Comparison of ENCODE assay signal across 21 cellular contexts in the genomic region with DNA sequence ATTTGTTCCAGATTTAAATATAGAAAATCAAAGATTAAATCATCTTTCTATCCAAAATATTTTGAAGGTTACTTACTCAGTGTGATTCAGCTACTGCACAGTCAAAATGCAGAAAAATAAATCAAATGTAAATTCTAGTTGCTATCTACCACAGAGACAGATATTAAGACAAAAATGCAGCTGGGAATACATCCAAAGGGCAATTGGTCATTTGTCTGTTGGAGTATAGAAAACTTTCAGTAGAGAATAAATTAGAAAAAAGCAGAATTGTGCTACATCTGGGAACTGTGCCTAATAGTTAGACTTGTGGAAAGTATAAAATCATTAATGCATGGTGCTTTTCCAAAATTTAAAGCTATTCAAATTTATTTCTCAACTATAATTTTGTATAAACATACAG.
DNase-seq lines count a peak whose midpoint lies in the region; TF ChIP-seq lines count a peak whose summit lies in the region.
"Had no signal": no experiment of that assay in that cellular context is flagged by ENCODE, and none has a peak within 500 bp of the region (broad histone marks: within the 10 kb centered on the region; RNA-seq: fewer than 3 reads in every experiment).

No MANE protein-coding gene starts in this region.

- H3F3A ChIP-seq in SK-N-SH (replicated peaks; ENCODE audit: insufficient read depth), result peaks cover 16% of the 10 kb centered on the region

- H3K27ac Mint-ChIP-seq in T-helper 2 cell treated with Interferon-gamma antibody and Interleukin-4, amounts not matched to agents 5 μg/mL and 100 μg/mL, for 36 hours, result no peak overlapping the region
- H3K27ac Mint-ChIP-seq: T-helper 17 cell had no signal

- H3K4me1 Mint-ChIP-seq in T-helper 2 cell treated with Interferon-gamma antibody and Interleukin-4, amounts not matched to agents 5 μg/mL and 100 μg/mL, for 36 hours (ENCODE audit: low read depth), result no peaks in the 10 kb centered on the region
- H3K4me1 Mint-ChIP-seq: T-helper 17 cell had no signal

- H3K9me3 Mint-ChIP-seq in T-helper 2 cell treated with Interferon-gamma antibody and Interleukin-4, amounts not matched to agents 5 μg/mL and 100 μg/mL, for 36 hours, result peaks cover 4% of the 10 kb centered on the region

- no peak; the same call in 1 of the 2 replicates for TF ChIP-seq RAD21 in SK-N-SH (IDR thresholded peaks at IDR 0.05; ENCODE audit: low read length)

- peak overlapping the region; percentile 48; the same call in 1 of the 2 replicates for H3K4me2 ChIP-seq in SK-N-SH

- TF ChIP-seq CTCF in SK-N-SH (IDR thresholded peaks at IDR 0.05), result no peak
- no peak for TF ChIP-seq CTCF in fibroblast of mammary gland (conservative IDR thresholded peaks at IDR 0.05; ENCODE audit: control insufficient read depth, insufficient read depth, low read depth, low read length)

- peak overlapping the region; percentile 78 to 90 for H3K27ac ChIP-seq in SK-N-SH (ENCODE audit: low read depth in 2 of 2, low read length in 1 of 2)
- H3K27ac ChIP-seq: gastrocnemius medialis, vagina had no signal

- no peaks in the 10 kb centered on the region for H3K27me3 Mint-ChIP-seq in T-helper 2 cell treated with Interferon-gamma antibody and Interleukin-4, amounts not matched to agents 5 μg/mL and 100 μg/mL, for 36 hours (ENCODE audit: low read depth)
- H3K27me3 Mint-ChIP-seq: T-helper 17 cell had no signal

- peak overlapping the region; percentile 15; the same call in 1 of the 2 replicates for H3K9ac ChIP-seq in SK-N-SH

- CTCF ChIA-PET in SK-N-SH (lab: Yijun Ruan, JAX), result interaction anchor here (1.9 kb wide), 1 partner anchor 1122 kb away, joined by 4 read pairs; no protein-coding TSS in a partner anchor

- H3K27me3 ChIP-seq in SK-N-SH (ENCODE audit: insufficient read depth), result no peaks in the 10 kb centered on the region
- H3K27me3 ChIP-seq: gastrocnemius medialis, vagina had no signal

- H3K36me3 Mint-ChIP-seq in T-helper 2 cell treated with Interferon-gamma antibody and Interleukin-4, amounts not matched to agents 5 μg/mL and 100 μg/mL, for 36 hours (ENCODE audit: low read depth), result no peaks in the 10 kb centered on the region

- TF ChIP-seq EP300 in SK-N-SH (IDR thresholded peaks at IDR 0.05; ENCODE audit: borderline replicate concordance in 1 of 2, low read depth in 1 of 2, low read length in 1 of 2), result peak; percentile 92 to 98

- no peaks in the 10 kb centered on the region for H3K36me3 ChIP-seq in SK-N-SH (replicated peaks in 1 of 2; ENCODE audit: control insufficient read depth in 1 of 2, insufficient read depth in 2 of 2, low read length in 1 of 2)
- H3K36me3 ChIP-seq: gastrocnemius medialis, vagina had no signal

- no peaks in the 10 kb centered on the region for H3K9me2 ChIP-seq in SK-N-SH

- peaks cover 10 to 17% of the 10 kb centered on the region in 2 experiments; a peak in 2 of 4 replicates for H3K4me1 ChIP-seq in SK-N-SH (ENCODE audit: control insufficient read depth in 1 of 2, insufficient read depth in 2 of 2, low read depth in 1 of 2, low read length in 1 of 2)
- H3K4me1 ChIP-seq: gastrocnemius medialis, vagina had no signal

- H3K9me3 ChIP-seq in SK-N-SH, result no peaks in the 10 kb centered on the region
- H3K9me3 ChIP-seq: gastrocnemius medialis, vagina had no signal

- H4K20me1 ChIP-seq in SK-N-SH (ENCODE audit: insufficient read depth), result no peaks in the 10 kb centered on the region

- no peak overlapping the region for H2AFZ ChIP-seq in SK-N-SH (ENCODE audit: low read depth)

- POLR2A ChIA-PET in SK-N-SH (lab: Yijun Ruan, JAX), result no interaction called here

- no peaks in the 10 kb centered on the region for H3K79me2 ChIP-seq in SK-N-SH (ENCODE audit: insufficient read depth)

- H3K4me3 Mint-ChIP-seq in T-helper 2 cell treated with Interferon-gamma antibody and Interleukin-4, amounts not matched to agents 5 μg/mL and 100 μg/mL, for 36 hours, result no peak overlapping the region
- H3K4me3 Mint-ChIP-seq: T-helper 17 cell had no signal

- no peak overlapping the region for H3K4me3 ChIP-seq in SK-N-SH (ENCODE audit: low read depth in 2 of 2, low read length in 1 of 2)
- no peak overlapping the region for H3K4me3 ChIP-seq in fibroblast of mammary gland (ENCODE audit: control insufficient read depth, low read depth, low read length)
- H3K4me3 ChIP-seq: gastrocnemius medialis, vagina had no signal

- DNase-seq in ELR (ENCODE audit: low read depth) (peak; percentile 27), SK-N-SH (peak; percentile 10), fibroblast of mammary gland (ENCODE audit: low read depth) (peak; percentile 73), pons (ENCODE audit: low spot score) (peak; percentile 8), NCI-H510A (lab: John Stamatoyannopoulos, UW) (no peak), NCI-H2081 (lab: John Stamatoyannopoulos, UW) (no peak), NCI-H2171 treated with DMSO at 0.1 percent for 48 hours (lab: John Stamatoyannopoulos, UW) (no peak)
- DNase-seq in T-helper 2 cell treated with Interferon-gamma antibody and Interleukin-4, amounts not matched to agents 5 μg/mL and 100 μg/mL, for 36 hours (ENCODE audit: low spot score), result no peak
- DNase-seq: activated CD4-positive, alpha-beta T cell treated with anti-CD3 and anti-CD28 coated beads, Interleukin-2, amount 50 U/mL, for 4 hours; anterior cingulate cortex; DMS79 treated with DMSO at 0.1 percent for 48 hours; gastrocnemius medialis; KBM-7; midbrain; NCI-H1092; NCI-H526 treated with DMSO at 0.1 percent for 48 hours; OCI-M1; SIG-M5; stimulated activated CD4-positive, alpha-beta T cell treated with anti-CD3 and anti-CD28 coated beads, Interleukin-12 subunit alpha, Interleukin-12 subunit beta, amount 100 ng/mL, for 4 hours; T-helper 17 cell had no signal

TF ChIP-seq in SK-N-SH, 30 proteins besides CTCF, POLR2A, EP300 and RAD21 (continues in another document):
- peak; percentile 99 for TF ChIP-seq NFIC (IDR thresholded peaks at IDR 0.05; ENCODE audit: borderline replicate concordance)
- TF ChIP-seq TEAD4 (IDR thresholded peaks at IDR 0.05; ENCODE audit: borderline replicate concordance, insufficient read depth), result peak; percentile 98
- TF ChIP-seq SMC3 (IDR thresholded peaks at IDR 0.05; ENCODE audit: low read depth, low read length), result no peak
- TF ChIP-seq FOXM1 (IDR thresholded peaks at IDR 0.05; ENCODE audit: low read depth), result peak; percentile 94
- TF ChIP-seq MXI1 (IDR thresholded peaks at IDR 0.05; ENCODE audit: low read depth, low read length), result no peak
- TF ChIP-seq MEF2A (IDR thresholded peaks at IDR 0.05; ENCODE audit: borderline replicate concordance, low read depth), result peak; percentile 89
- TF ChIP-seq, protein P1, sequence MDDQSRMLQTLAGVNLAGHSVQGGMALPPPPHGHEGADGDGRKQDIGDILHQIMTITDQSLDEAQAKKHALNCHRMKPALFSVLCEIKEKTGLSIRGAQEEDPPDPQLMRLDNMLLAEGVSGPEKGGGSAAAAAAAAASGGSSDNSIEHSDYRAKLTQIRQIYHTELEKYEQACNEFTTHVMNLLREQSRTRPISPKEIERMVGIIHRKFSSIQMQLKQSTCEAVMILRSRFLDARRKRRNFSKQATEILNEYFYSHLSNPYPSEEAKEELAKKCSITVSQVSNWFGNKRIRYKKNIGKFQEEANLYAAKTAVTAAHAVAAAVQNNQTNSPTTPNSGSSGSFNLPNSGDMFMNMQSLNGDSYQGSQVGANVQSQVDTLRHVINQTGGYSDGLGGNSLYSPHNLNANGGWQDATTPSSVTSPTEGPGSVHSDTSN (IDR thresholded peaks at IDR 0.05), result peak; percentile 97
- TF ChIP-seq NRF1 (IDR thresholded peaks at IDR 0.05; ENCODE audit: low read depth, low read length), result no peak
- no peak for TF ChIP-seq RFX5 (IDR thresholded peaks at IDR 0.05; ENCODE audit: low read length)
- TF ChIP-seq, protein P2, sequence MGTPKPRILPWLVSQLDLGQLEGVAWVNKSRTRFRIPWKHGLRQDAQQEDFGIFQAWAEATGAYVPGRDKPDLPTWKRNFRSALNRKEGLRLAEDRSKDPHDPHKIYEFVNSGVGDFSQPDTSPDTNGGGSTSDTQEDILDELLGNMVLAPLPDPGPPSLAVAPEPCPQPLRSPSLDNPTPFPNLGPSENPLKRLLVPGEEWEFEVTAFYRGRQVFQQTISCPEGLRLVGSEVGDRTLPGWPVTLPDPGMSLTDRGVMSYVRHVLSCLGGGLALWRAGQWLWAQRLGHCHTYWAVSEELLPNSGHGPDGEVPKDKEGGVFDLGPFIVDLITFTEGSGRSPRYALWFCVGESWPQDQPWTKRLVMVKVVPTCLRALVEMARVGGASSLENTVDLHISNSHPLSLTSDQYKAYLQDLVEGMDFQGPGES (IDR thresholded peaks at IDR 0.05; ENCODE audit: low read depth, low read length), result no peak
- no peak for TF ChIP-seq EZH2phosphoT487 (IDR thresholded peaks at IDR 0.05; ENCODE audit: borderline replicate concordance, low read depth)
- TF ChIP-seq JUND (IDR thresholded peaks at IDR 0.05), result peak; percentile 98
- TF ChIP-seq TAF1 (IDR thresholded peaks at IDR 0.05; ENCODE audit: borderline replicate concordance, low read depth, low read length), result peak; percentile 39; the same call in 1 of the 2 replicates
- peak; percentile 37 for TF ChIP-seq CHD2 (IDR thresholded peaks at IDR 0.05; ENCODE audit: low read length, partially characterized antibody)
- TF ChIP-seq GATA2 (CRISPR knock-in tag; IDR thresholded peaks at IDR 0.05), result peak; percentile 47; the same call in 1 of the 2 replicates
- peak; percentile 98 for TF ChIP-seq TCF12 (IDR thresholded peaks at IDR 0.05)
- peak; percentile 64; the same call in 1 of the 2 replicates for TF ChIP-seq RCOR1 (IDR thresholded peaks at IDR 0.05; ENCODE audit: low read length)
- TF ChIP-seq POLR2AphosphoS5 (IDR thresholded peaks at IDR 0.05; ENCODE audit: low read depth, low read length), result peak; percentile 81; the same call in 1 of the 2 replicates
- no peak for TF ChIP-seq YY1 (IDR thresholded peaks at IDR 0.05; ENCODE audit: low read depth)
- TF ChIP-seq, protein P3, sequence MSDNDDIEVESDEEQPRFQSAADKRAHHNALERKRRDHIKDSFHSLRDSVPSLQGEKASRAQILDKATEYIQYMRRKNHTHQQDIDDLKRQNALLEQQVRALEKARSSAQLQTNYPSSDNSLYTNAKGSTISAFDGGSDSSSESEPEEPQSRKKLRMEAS (IDR thresholded peaks at IDR 0.05; ENCODE audit: low read depth), result peak; percentile 63
- TF ChIP-seq, protein P4, sequence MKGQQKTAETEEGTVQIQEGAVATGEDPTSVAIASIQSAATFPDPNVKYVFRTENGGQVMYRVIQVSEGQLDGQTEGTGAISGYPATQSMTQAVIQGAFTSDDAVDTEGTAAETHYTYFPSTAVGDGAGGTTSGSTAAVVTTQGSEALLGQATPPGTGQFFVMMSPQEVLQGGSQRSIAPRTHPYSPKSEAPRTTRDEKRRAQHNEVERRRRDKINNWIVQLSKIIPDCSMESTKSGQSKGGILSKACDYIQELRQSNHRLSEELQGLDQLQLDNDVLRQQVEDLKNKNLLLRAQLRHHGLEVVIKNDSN (IDR thresholded peaks at IDR 0.05; ENCODE audit: borderline replicate concordance, low read depth), result no peak
- no peak for TF ChIP-seq FOXJ3 (CRISPR knock-in tag; IDR thresholded peaks at IDR 0.05)
- 0 out of 2 replicates have a peak, but pooled peaks have one; percentile 15 for TF ChIP-seq ELF1 (IDR thresholded peaks at IDR 0.05)

Comparison
In these comparisons a context has a peak if more than half of its experiments do, and no peak if none do; other contexts are left out.
1. DNase-seq: peak in ELR (single experiment), SK-N-SH (single experiment), fibroblast of mammary gland (single experiment) and pons (single experiment); none in NCI-H510A (single experiment), NCI-H2081 (0 of 2), T-helper 2 cell treated with Interferon-gamma antibody and Interleukin-4, amounts not matched to agents 5 μg/mL and 100 μg/mL, for 36 hours (single experiment) and NCI-H2171 treated with DMSO at 0.1 percent for 48 hours (single experiment).